8 cellular contexts compared by ENCODE assay signal in the genomic region with DNA sequence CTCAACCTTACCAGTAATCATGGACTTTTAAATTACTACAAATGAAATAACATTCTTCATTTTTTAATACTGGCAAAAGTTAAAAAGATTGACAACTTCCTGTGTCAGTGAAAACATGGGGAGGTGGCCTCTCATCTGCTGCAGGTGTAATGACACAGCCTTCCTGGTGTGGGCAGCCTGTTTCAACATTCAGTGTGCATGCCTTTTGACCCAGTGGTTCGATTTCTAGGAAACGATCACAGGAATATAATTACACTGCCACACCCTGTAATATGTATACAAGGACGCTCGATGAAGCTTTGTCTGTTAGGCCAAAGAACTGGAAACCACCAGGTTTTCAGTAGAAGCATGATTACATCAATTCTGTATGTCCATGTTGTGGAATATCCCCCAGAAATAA.
DNase-seq lines count a peak whose midpoint lies in the region; ATAC-seq, FAIRE-seq and TF ChIP-seq lines count a peak whose summit lies in the region.

No MANE protein-coding gene starts in this region.

- CTCF ChIA-PET in activated CD8-positive, alpha-beta T cell treated with anti-CD3 and anti-CD28 coated beads for 36 hours (lab: Charles Lee): interaction anchor here (0.8 to 11.5 kb wide), 13 partner anchors 15 to 443 kb away, joined by 3 to 114 read pairs (median 3); no protein-coding TSS in a partner anchor

- H3K4me3 ChIP-seq in kidney (ENCODE audit: low read length in 2 of 2) (no peak overlapping the region), uterus (no peak overlapping the region)

- H3K9me3 ChIP-seq in kidney (ENCODE audit: control insufficient read depth in 1 of 2, low read length in 2 of 2) (no peaks in the 10 kb centered on the region), uterus (no peaks in the 10 kb centered on the region)

- no peaks in the 10 kb centered on the region for H3K4me1 ChIP-seq in kidney (ENCODE audit: control insufficient read depth in 1 of 2, insufficient read depth in 1 of 2, low read depth in 1 of 2, low read length in 2 of 2)
- H3K4me1 ChIP-seq in uterus: no peaks in the 10 kb centered on the region

- no peak overlapping the region for H3K4me3 Mint-ChIP-seq in activated CD8-positive, alpha-beta T cell treated with anti-CD3 and anti-CD28 coated beads for 36 hours
- H3K4me3 Mint-ChIP-seq in type B pancreatic cell: no peak overlapping the region

- TF ChIP-seq POLR2A in uterus (IDR thresholded peaks at IDR 0.05): no peak

- H3K36me3 Mint-ChIP-seq in activated CD8-positive, alpha-beta T cell treated with anti-CD3 and anti-CD28 coated beads for 36 hours (ENCODE audit: low read depth): no peaks in the 10 kb centered on the region
- H3K36me3 Mint-ChIP-seq in type B pancreatic cell: no peaks in the 10 kb centered on the region

- H3K27me3 ChIP-seq in uterus: no peaks in the 10 kb centered on the region

- no peaks in the 10 kb centered on the region for H3K36me3 ChIP-seq in kidney (ENCODE audit: control insufficient read depth in 1 of 2, insufficient read depth in 2 of 2, low read length in 2 of 2)
- H3K36me3 ChIP-seq in uterus: no peaks in the 10 kb centered on the region

- no peak for FAIRE-seq in kidney (lab: Jason Lieb, UNC)

- DNase-seq in DMS79 treated with DMSO at 0.1 percent for 48 hours (lab: John Stamatoyannopoulos, UW) (peak; percentile 15), DMS79 (lab: John Stamatoyannopoulos, UW) (no peak), NCI-H146 (lab: John Stamatoyannopoulos, UW) (peak; percentile 88), kidney (no peak), type B pancreatic cell (ENCODE audit: extremely low spot score, unreplicated experiment) (no peak), midbrain (lab: John Stamatoyannopoulos, UW) (no peak), uterus (no peak)
- DNase-seq in activated CD8-positive, alpha-beta T cell treated with anti-CD3 and anti-CD28 coated beads for 36 hours: peak; percentile 83

- TF ChIP-seq CTCF in activated CD8-positive, alpha-beta T cell treated with anti-CD3 and anti-CD28 coated beads for 36 hours (IDR thresholded peaks at IDR 0.05): peak; percentile 64
- TF ChIP-seq CTCF in kidney (IDR thresholded peaks at IDR 0.05; ENCODE audit: borderline replicate concordance, extremely low read depth, insufficient read depth): peak; percentile 40
- peak; percentile 39 for TF ChIP-seq CTCF in type B pancreatic cell (conservative IDR thresholded peaks at IDR 0.05)
- TF ChIP-seq CTCF in uterus (IDR thresholded peaks at IDR 0.05): no peak

- peak overlapping the region; percentile 80 for H3K27ac Mint-ChIP-seq in activated CD8-positive, alpha-beta T cell treated with anti-CD3 and anti-CD28 coated beads for 36 hours
- H3K27ac Mint-ChIP-seq in type B pancreatic cell: no peak overlapping the region

- no peaks in the 10 kb centered on the region for H3K27me3 Mint-ChIP-seq in activated CD8-positive, alpha-beta T cell treated with anti-CD3 and anti-CD28 coated beads for 36 hours
- H3K27me3 Mint-ChIP-seq in type B pancreatic cell: no peaks in the 10 kb centered on the region

- ATAC-seq in activated CD8-positive, alpha-beta T cell treated with anti-CD3 and anti-CD28 coated beads for 36 hours: peak; percentile 99

- no peak overlapping the region for H3K27ac ChIP-seq in kidney (ENCODE audit: low read depth in 2 of 2, low read length in 2 of 2)
- H3K27ac ChIP-seq in uterus: no peak overlapping the region

- intact Hi-C loops in activated CD8-positive, alpha-beta T cell treated with anti-CD3 and anti-CD28 coated beads for 36 hours (cut with micrococcal nuclease): loop anchor here (1.0 kb wide), 1 partner anchor 67 kb away; no protein-coding TSS in a partner anchor
- intact Hi-C loops in kidney (cut with DNase I) (no loop called here), uterus (cut with DNase I; ENCODE audit: low total_unique reads) (no loop called here)

- POLR2A ChIA-PET in activated CD8-positive, alpha-beta T cell treated with anti-CD3 and anti-CD28 coated beads for 36 hours (lab: Charles Lee): interaction anchor here (1.0 to 1.5 kb wide), 2 partner anchors 12 to 124 kb away, joined by 3 read pairs; no protein-coding TSS in a partner anchor

- no peak overlapping the region for H3K9ac ChIP-seq in kidney (ENCODE audit: low read length in 2 of 2)

- H3K9me3 Mint-ChIP-seq in activated CD8-positive, alpha-beta T cell treated with anti-CD3 and anti-CD28 coated beads for 36 hours: no peaks in the 10 kb centered on the region
- no peaks in the 10 kb centered on the region for H3K9me3 Mint-ChIP-seq in type B pancreatic cell

- H3K4me1 Mint-ChIP-seq in activated CD8-positive, alpha-beta T cell treated with anti-CD3 and anti-CD28 coated beads for 36 hours (ENCODE audit: low read depth): peaks cover 12% of the 10 kb centered on the region
- H3K4me1 Mint-ChIP-seq in type B pancreatic cell (ENCODE audit: unreplicated experiment): no peaks in the 10 kb centered on the region

Comparison
In these comparisons a context has a peak if more than half of its experiments do, and no peak if none do; other contexts are left out.
1. DNase-seq: peak in DMS79 treated with DMSO at 0.1 percent for 48 hours (single experiment), NCI-H146 (single experiment) and activated CD8-positive, alpha-beta T cell treated with anti-CD3 and anti-CD28 coated beads for 36 hours (single experiment); none in DMS79 (single experiment), kidney (single experiment), type B pancreatic cell (single experiment), midbrain (single experiment) and uterus (0 of 2).
2. CTCF ChIP-seq: peak in activated CD8-positive, alpha-beta T cell treated with anti-CD3 and anti-CD28 coated beads for 36 hours (single experiment), kidney (single experiment) and type B pancreatic cell (single experiment); none in uterus (0 of 4).